In genomic region chr16:79008036-79008868, GRCh38 we compare ENCODE assay signal across 16 cellular contexts.
DNase-seq lines count a peak whose midpoint lies in the region; ATAC-seq and TF ChIP-seq lines count a peak whose summit lies in the region.
"Had no signal": no experiment of that assay in that cellular context is flagged by ENCODE, and none has a peak within 500 bp of the region (broad histone marks: within the 10 kb centered on the region; RNA-seq: fewer than 3 reads in every experiment).

No MANE protein-coding gene starts in this region.

- H3K27me3 ChIP-seq in esophagus muscularis mucosa: no peaks in the 10 kb centered on the region
- H3K27me3 ChIP-seq: BLaER1 treated with 17β-estradiol and CSF1 and Interleukin-3, amounts not matched to agents 10 nM and 100 nM; hepatocyte had no signal

- TF ChIP-seq EP300 in esophagus muscularis mucosa (IDR thresholded peaks at IDR 0.05): no peak

- no peak overlapping the region for H3K4me3 Mint-ChIP-seq in activated naive CD8-positive, alpha-beta T cell treated with anti-CD3 and anti-CD28 coated beads, Interleukin-2, amount 50 U/mL, for 24 hours
- H3K4me3 Mint-ChIP-seq in activated naive CD8-positive, alpha-beta T cell treated with anti-CD3 and anti-CD28 coated beads for 36 hours: no peak overlapping the region
- H3K4me3 Mint-ChIP-seq in activated T-cell treated with anti-CD3 and anti-CD28 coated beads, Interleukin-2, amount 50 U/mL, for 72 hours: peak overlapping the region in 1 of 2 donors; percentile 9
- no peak overlapping the region for H3K4me3 Mint-ChIP-seq in stimulated activated naive CD8-positive, alpha-beta T cell treated with anti-CD3 and anti-CD28 coated beads, Interleukin-15, Interleukin-2, amounts not matched to agents 100 ng/mL and 50 ng/mL, for 24 hours
- H3K4me3 Mint-ChIP-seq: activated naive CD8-positive, alpha-beta T cell; naive thymus-derived CD4-positive, alpha-beta T cell; T-cell had no signal

- no peak for TF ChIP-seq POLR2A in esophagus muscularis mucosa (IDR thresholded peaks at IDR 0.05; ENCODE audit: low read depth)

- no peak for DNase-seq in activated naive CD8-positive, alpha-beta T cell treated with anti-CD3 and anti-CD28 coated beads, Interleukin-2, amount 50 U/mL, for 24 hours
- DNase-seq in activated naive CD8-positive, alpha-beta T cell treated with anti-CD3 and anti-CD28 coated beads for 36 hours: no peak
- peak; percentile 17 to 37 for DNase-seq in activated T-cell treated with anti-CD3 and anti-CD28 coated beads, Interleukin-2, amount 50 U/mL, for 72 hours
- DNase-seq in esophagus muscularis mucosa (ENCODE audit: extremely low spot score) (no peak), ureter (ENCODE audit: low spot score) (no peak)
- DNase-seq: activated CD4-positive, alpha-beta T cell treated with anti-CD3 and anti-CD28 coated beads for 4 hours; central memory CD4-positive, alpha-beta T cell; left ventricle myocardium inferior; naive thymus-derived CD4-positive, alpha-beta T cell; T-cell had no signal

- intact Hi-C loops in esophagus muscularis mucosa (cut with DNase I): no loop called here

- peaks cover under 1% of the 10 kb centered on the region for H3K36me3 Mint-ChIP-seq in activated naive CD8-positive, alpha-beta T cell treated with anti-CD3 and anti-CD28 coated beads, Interleukin-2, amount 50 U/mL, for 24 hours (ENCODE audit: low read depth)
- H3K36me3 Mint-ChIP-seq in activated naive CD8-positive, alpha-beta T cell treated with anti-CD3 and anti-CD28 coated beads for 36 hours: no peaks in the 10 kb centered on the region
- peaks cover 0 to 4% of the 10 kb centered on the region in 2 donors for H3K36me3 Mint-ChIP-seq in activated T-cell treated with anti-CD3 and anti-CD28 coated beads, Interleukin-2, amount 50 U/mL, for 72 hours (ENCODE audit: insufficient read depth in 2 of 2)
- H3K36me3 Mint-ChIP-seq in stimulated activated naive CD8-positive, alpha-beta T cell treated with anti-CD3 and anti-CD28 coated beads, Interleukin-15, Interleukin-2, amounts not matched to agents 100 ng/mL and 50 ng/mL, for 24 hours (ENCODE audit: low read depth): peaks cover 12% of the 10 kb centered on the region
- H3K36me3 Mint-ChIP-seq: T-cell had no signal

- peak overlapping the region; percentile 20 for H3K27ac Mint-ChIP-seq in activated naive CD8-positive, alpha-beta T cell treated with anti-CD3 and anti-CD28 coated beads, Interleukin-2, amount 50 U/mL, for 24 hours
- H3K27ac Mint-ChIP-seq in activated naive CD8-positive, alpha-beta T cell treated with anti-CD3 and anti-CD28 coated beads for 36 hours: no peak overlapping the region
- H3K27ac Mint-ChIP-seq in activated T-cell treated with anti-CD3 and anti-CD28 coated beads, Interleukin-2, amount 50 U/mL, for 72 hours: peak overlapping the region; percentile 64
- H3K27ac Mint-ChIP-seq in stimulated activated naive CD8-positive, alpha-beta T cell treated with anti-CD3 and anti-CD28 coated beads, Interleukin-15, Interleukin-2, amounts not matched to agents 100 ng/mL and 50 ng/mL, for 24 hours: peak overlapping the region; percentile 40
- H3K27ac Mint-ChIP-seq: activated naive CD8-positive, alpha-beta T cell; naive thymus-derived CD4-positive, alpha-beta T cell; T-cell had no signal

- peak; percentile 69 for ATAC-seq in activated naive CD8-positive, alpha-beta T cell treated with anti-CD3 and anti-CD28 coated beads, Interleukin-2, amount 50 U/mL, for 24 hours
- ATAC-seq in HG03354 (IDR thresholded peaks at IDR 0.05; ENCODE audit: poor library complexity, severe bottlenecking, unreplicated experiment): peak; percentile 31
- peak; percentile 79 to 80 for ATAC-seq in activated T-cell treated with anti-CD3 and anti-CD28 coated beads, Interleukin-2, amount 50 U/mL, for 72 hours (replicated peaks in 1 of 2)
- ATAC-seq in HG02840 (IDR thresholded peaks at IDR 0.05; ENCODE audit: low FRiP score, unreplicated experiment): no peak
- ATAC-seq: T-cell had no signal

- no peaks in the 10 kb centered on the region for H3K9me3 ChIP-seq in esophagus muscularis mucosa
- H3K9me3 ChIP-seq: left ventricle myocardium inferior had no signal

- H3K36me3 ChIP-seq in esophagus muscularis mucosa: no peaks in the 10 kb centered on the region
- H3K36me3 ChIP-seq: BLaER1 treated with 17β-estradiol and CSF1 and Interleukin-3, amounts not matched to agents 10 nM and 100 nM; left ventricle myocardium inferior had no signal

- no peak for TF ChIP-seq CTCF in esophagus muscularis mucosa (IDR thresholded peaks at IDR 0.05)

- no peaks in the 10 kb centered on the region for H3K9me3 Mint-ChIP-seq in activated naive CD8-positive, alpha-beta T cell treated with anti-CD3 and anti-CD28 coated beads, Interleukin-2, amount 50 U/mL, for 24 hours
- no peaks in the 10 kb centered on the region for H3K9me3 Mint-ChIP-seq in activated naive CD8-positive, alpha-beta T cell treated with anti-CD3 and anti-CD28 coated beads for 36 hours
- peaks cover 0 to 4% of the 10 kb centered on the region in 2 donors for H3K9me3 Mint-ChIP-seq in activated T-cell treated with anti-CD3 and anti-CD28 coated beads, Interleukin-2, amount 50 U/mL, for 72 hours
- H3K9me3 Mint-ChIP-seq in stimulated activated naive CD8-positive, alpha-beta T cell treated with anti-CD3 and anti-CD28 coated beads, Interleukin-15, Interleukin-2, amounts not matched to agents 100 ng/mL and 50 ng/mL, for 24 hours: no peaks in the 10 kb centered on the region
- H3K9me3 Mint-ChIP-seq: T-cell had no signal

- H3K4me1 ChIP-seq in esophagus muscularis mucosa: no peaks in the 10 kb centered on the region
- H3K4me1 ChIP-seq: left ventricle myocardium inferior had no signal

- 92% methylated on average over 8 of the region's 9 CpGs for WGBS in esophagus muscularis mucosa

- no peak overlapping the region for H3K27ac ChIP-seq in esophagus muscularis mucosa (replicated peaks in 1 of 4)
- H3K27ac ChIP-seq: BLaER1 treated with 17β-estradiol and CSF1 and Interleukin-3, amounts not matched to agents 10 nM and 100 nM; hepatocyte; left ventricle myocardium inferior had no signal

- peaks cover 23% of the 10 kb centered on the region for H3K4me1 Mint-ChIP-seq in activated naive CD8-positive, alpha-beta T cell treated with anti-CD3 and anti-CD28 coated beads, Interleukin-2, amount 50 U/mL, for 24 hours
- H3K4me1 Mint-ChIP-seq in activated naive CD8-positive, alpha-beta T cell treated with anti-CD3 and anti-CD28 coated beads for 36 hours: peaks cover 6% of the 10 kb centered on the region
- peaks cover 35% of the 10 kb centered on the region for H3K4me1 Mint-ChIP-seq in activated T-cell treated with anti-CD3 and anti-CD28 coated beads, Interleukin-2, amount 50 U/mL, for 72 hours (ENCODE audit: low read depth)
- H3K4me1 Mint-ChIP-seq in stimulated activated naive CD8-positive, alpha-beta T cell treated with anti-CD3 and anti-CD28 coated beads, Interleukin-15, Interleukin-2, amounts not matched to agents 100 ng/mL and 50 ng/mL, for 24 hours (ENCODE audit: low read depth): peaks cover 32% of the 10 kb centered on the region

- H3K4me3 ChIP-seq in esophagus muscularis mucosa: no peak overlapping the region
- H3K4me3 ChIP-seq: BLaER1 treated with 17β-estradiol and CSF1 and Interleukin-3, amounts not matched to agents 10 nM and 100 nM; hepatocyte; left ventricle myocardium inferior had no signal

- no peaks in the 10 kb centered on the region for H3K27me3 Mint-ChIP-seq in activated naive CD8-positive, alpha-beta T cell treated with anti-CD3 and anti-CD28 coated beads, Interleukin-2, amount 50 U/mL, for 24 hours
- no peaks in the 10 kb centered on the region for H3K27me3 Mint-ChIP-seq in activated naive CD8-positive, alpha-beta T cell treated with anti-CD3 and anti-CD28 coated beads for 36 hours
- no peaks in the 10 kb centered on the region for H3K27me3 Mint-ChIP-seq in activated T-cell treated with anti-CD3 and anti-CD28 coated beads, Interleukin-2, amount 50 U/mL, for 72 hours (ENCODE audit: low read depth)
- H3K27me3 Mint-ChIP-seq in stimulated activated naive CD8-positive, alpha-beta T cell treated with anti-CD3 and anti-CD28 coated beads, Interleukin-15, Interleukin-2, amounts not matched to agents 100 ng/mL and 50 ng/mL, for 24 hours: no peaks in the 10 kb centered on the region
- H3K27me3 Mint-ChIP-seq: activated naive CD8-positive, alpha-beta T cell; naive thymus-derived CD4-positive, alpha-beta T cell; T-cell had no signal

Comparison
In these comparisons a context has a peak if more than half of its experiments do, and no peak if none do; other contexts are left out.
1. DNase-seq: peak in activated T-cell treated with anti-CD3 and anti-CD28 coated beads, Interleukin-2, amount 50 U/mL, for 72 hours (2 of 2); none in activated naive CD8-positive, alpha-beta T cell treated with anti-CD3 and anti-CD28 coated beads, Interleukin-2, amount 50 U/mL, for 24 hours (single experiment), activated naive CD8-positive, alpha-beta T cell treated with anti-CD3 and anti-CD28 coated beads for 36 hours (single experiment), esophagus muscularis mucosa (single experiment) and ureter (single experiment).